ENCODE assay signal across 17 cellular contexts in the genomic region with DNA sequence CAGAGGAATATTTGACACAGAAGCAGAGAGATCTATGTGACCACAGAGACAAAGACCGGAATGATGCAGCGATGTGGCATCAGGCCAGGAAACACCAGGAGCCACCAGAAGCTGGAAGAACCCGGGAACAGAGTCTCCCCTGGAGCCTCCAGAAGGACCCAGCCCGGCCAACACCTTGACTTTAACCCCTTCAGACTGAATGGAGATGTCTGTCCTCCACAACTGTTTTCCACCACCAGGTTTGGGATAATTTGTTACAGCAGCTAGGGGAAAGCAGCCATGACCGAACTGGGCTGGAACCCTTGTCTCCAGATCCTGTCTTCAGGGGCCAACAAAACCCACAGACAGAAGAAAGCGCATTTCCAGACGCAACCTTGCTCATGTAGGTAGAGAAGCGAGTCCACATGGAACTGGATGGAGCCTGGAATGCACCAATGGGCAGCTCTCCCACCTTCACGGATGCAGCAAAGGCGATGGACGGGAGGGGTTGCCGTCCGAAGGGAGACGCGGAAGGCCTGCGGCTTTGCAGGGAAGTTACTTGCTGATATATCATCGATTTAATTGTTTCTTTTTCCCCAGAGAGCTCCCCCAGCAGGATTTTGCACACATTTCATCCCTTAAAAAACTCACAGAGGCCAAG.
"Had no signal": no experiment of that assay in that cellular context is flagged by ENCODE, and none has a peak within 500 bp of the region (broad histone marks: within the 10 kb centered on the region; RNA-seq: fewer than 3 reads in every experiment).

No MANE protein-coding gene starts in this region.

- ATAC-seq: body of pancreas, left lobe of liver, natural killer cell had no signal

- DNase-seq: activated CD4-positive, alpha-beta T cell treated with anti-CD3 and anti-CD28 coated beads for 48 hours; activated CD4-positive, CD25-positive, alpha-beta regulatory T cell; activated naive CD4-positive, alpha-beta T cell treated with Interleukin-2 at 50 U/mL for 16 hours; activated T-cell treated with anti-CD3 and anti-CD28 coated beads for 4 hours; body of pancreas; dorsolateral prefrontal cortex; kidney; mammary epithelial cell; natural killer cell; SIG-M5; stimulated activated CD4-positive, alpha-beta T cell treated with anti-CD3 and anti-CD28 coated beads, Interleukin-2, amount 100 ng/mL, for 24 hours; stimulated activated naive CD4-positive, alpha-beta T cell treated with Interleukin-2 at 50 U/mL for 16 hours; T-helper 1 cell; T-helper 9 cell; transverse colon had no signal

- H3K4me1 ChIP-seq: transverse colon had no signal

- H3K4me3 ChIP-seq: body of pancreas, dorsolateral prefrontal cortex, suprapubic skin, transverse colon had no signal

- H3K27ac ChIP-seq: body of pancreas, dorsolateral prefrontal cortex, suprapubic skin, transverse colon had no signal

- H3K36me3 ChIP-seq: suprapubic skin, transverse colon had no signal

- H3K27me3 ChIP-seq: body of pancreas, transverse colon had no signal
